ENCODE assay signal across 8 cellular contexts in genomic region chr21:33894736-33895288, GRCh38. TPM values are rescaled to one million over a fixed set of nuclear protein-coding genes. Genes with fewer than 3 reads are reported as not detected.
A peak's percentile ranks its signal among the peaks of the same experiment; 100 is the strongest.
DNase-seq lines count a peak whose midpoint lies in the region; ATAC-seq and TF ChIP-seq lines count a peak whose summit lies in the region.

No MANE protein-coding gene starts in this region.

- H3K27me3 Mint-ChIP-seq in activated T-helper 17 cell treated with anti-CD3 and anti-CD28 coated beads, Interleukin-2, amount 50 U/mL, for 72 hours = peaks cover 9% of the 10 kb centered on the region
- H3K27me3 Mint-ChIP-seq in neural progenitor cell (ENCODE audit: insufficient read depth, low read depth) = peaks cover 4% of the 10 kb centered on the region

- H3K27ac Mint-ChIP-seq in activated T-helper 17 cell treated with anti-CD3 and anti-CD28 coated beads, Interleukin-2, amount 50 U/mL, for 72 hours = no peak overlapping the region
- H3K27ac Mint-ChIP-seq in neural progenitor cell = peak overlapping the region; percentile 2

- TF ChIP-seq EP300 in Ishikawa (IDR thresholded peaks at IDR 0.05; ENCODE audit: borderline replicate concordance) = no peak

- peak; percentile 88 for TF ChIP-seq RAD21 in Ishikawa (IDR thresholded peaks at IDR 0.05; ENCODE audit: low read depth)

- no peaks in the 10 kb centered on the region for H3K36me3 ChIP-seq in neural progenitor cell

- no peaks in the 10 kb centered on the region for H3K79me2 ChIP-seq in neural progenitor cell (ENCODE audit: low read depth)

- no peaks in the 10 kb centered on the region for H4K20me1 ChIP-seq in neural progenitor cell (ENCODE audit: low read depth)

- TF ChIP-seq CTCF in foreskin fibroblast (IDR thresholded peaks at IDR 0.05; ENCODE audit: low read depth, low read length) (peak; percentile 95), neural progenitor cell (IDR thresholded peaks at IDR 0.05) (peak; percentile 58)

- no peaks in the 10 kb centered on the region for H3K9me3 Mint-ChIP-seq in activated T-helper 17 cell treated with anti-CD3 and anti-CD28 coated beads, Interleukin-2, amount 50 U/mL, for 72 hours
- H3K9me3 Mint-ChIP-seq in neural progenitor cell = peaks cover 2% of the 10 kb centered on the region

- no peak overlapping the region for H3K9ac ChIP-seq in neural progenitor cell

- peak overlapping the region; percentile 56 for H3K4me3 Mint-ChIP-seq in activated T-helper 17 cell treated with anti-CD3 and anti-CD28 coated beads, Interleukin-2, amount 50 U/mL, for 72 hours
- H3K4me3 Mint-ChIP-seq in neural progenitor cell = peak overlapping the region; percentile 52

- H3K36me3 Mint-ChIP-seq in activated T-helper 17 cell treated with anti-CD3 and anti-CD28 coated beads, Interleukin-2, amount 50 U/mL, for 72 hours (ENCODE audit: low read depth) = peaks cover 5% of the 10 kb centered on the region
- H3K36me3 Mint-ChIP-seq in neural progenitor cell = peaks cover 2% of the 10 kb centered on the region

- H3K27me3 ChIP-seq in neural progenitor cell = no peaks in the 10 kb centered on the region

- ATAC-seq in activated T-helper 17 cell treated with anti-CD3 and anti-CD28 coated beads, Interleukin-2, amount 50 U/mL, for 72 hours (replicated peaks) = peak; percentile 78
- ATAC-seq in stimulated activated naive CD8-positive, alpha-beta T cell treated with anti-CD3 and anti-CD28 coated beads, Interleukin-15, Interleukin-2, amounts not matched to agents 100 U/mL and 50 U/mL, for 24 hours = peak; percentile 92
- no peak for ATAC-seq in HG02610 (IDR thresholded peaks at IDR 0.05; ENCODE audit: unreplicated experiment)

- H3K9me3 ChIP-seq in neural progenitor cell (ENCODE audit: low read depth) = no peaks in the 10 kb centered on the region

- peak; percentile 93 for DNase-seq in DMS 273 (lab: John Stamatoyannopoulos, UW; ENCODE audit: unreplicated experiment)
- DNase-seq in RKO (ENCODE audit: low spot score) = peak; percentile 47
- DNase-seq in foreskin fibroblast = peak; percentile 79 to 93
- peak; percentile 89 for DNase-seq in neural progenitor cell (ENCODE audit: low spot score)
- DNase-seq in stimulated activated naive CD8-positive, alpha-beta T cell treated with anti-CD3 and anti-CD28 coated beads, Interleukin-15, Interleukin-2, amounts not matched to agents 100 U/mL and 50 U/mL, for 24 hours = peak; percentile 75

- peak overlapping the region; percentile 59 for H3K4me2 ChIP-seq in neural progenitor cell

- H3K4me1 ChIP-seq in neural progenitor cell = peaks cover 32% of the 10 kb centered on the region

- H3K4me1 Mint-ChIP-seq in activated T-helper 17 cell treated with anti-CD3 and anti-CD28 coated beads, Interleukin-2, amount 50 U/mL, for 72 hours = peaks cover 12% of the 10 kb centered on the region
- peaks cover 31% of the 10 kb centered on the region for H3K4me1 Mint-ChIP-seq in neural progenitor cell

- H3K4me3 ChIP-seq in foreskin fibroblast (ENCODE audit: low read depth in 1 of 2, low read length in 2 of 2) (peak overlapping the region; percentile 25 to 50), neural progenitor cell (peak overlapping the region; percentile 16)

- H2AFZ ChIP-seq in neural progenitor cell (replicated peaks) = peak overlapping the region; percentile 52

- H3F3A ChIP-seq in neural progenitor cell (ENCODE audit: low read depth) = peaks cover 14% of the 10 kb centered on the region

- no peak overlapping the region for H3K27ac ChIP-seq in neural progenitor cell

TF ChIP-seq in Ishikawa, 13 proteins besides CTCF, POLR2A, EP300 and RAD21:
- peak; percentile 76; the same call in 1 of the 2 replicates for TF ChIP-seq ZBTB7A (IDR thresholded peaks at IDR 0.05; ENCODE audit: low read depth)
- no peak for TF ChIP-seq TCF12 (IDR thresholded peaks at IDR 0.05; ENCODE audit: low read depth)
- no peak for TF ChIP-seq YY1 (IDR thresholded peaks at IDR 0.05; ENCODE audit: low read depth)
- TF ChIP-seq TAF1 (IDR thresholded peaks at IDR 0.05; ENCODE audit: low read depth) = no peak
TF ChIP-seq in Ishikawa: peak in this region for 1.

RNA-seq across cellular contexts. Expression of gene ATP5PO, which starts 20.8 kb away (rescaled TPM):
- 100 to 1,000 TPM; 203 to 227 TPM for total RNA-seq in activated T-helper 17 cell treated with anti-CD3 and anti-CD28 coated beads, Interleukin-2, amount 50 U/mL, for 72 hours
- total RNA-seq in neural progenitor cell (ENCODE audit: low replicate concordance) = 271 and 309 TPM in 2 replicates
